12 cellular contexts compared by ENCODE assay signal in genomic region chr22:31039393-31039792, GRCh38. TPM values are rescaled to one million over a fixed set of nuclear protein-coding genes. Genes with fewer than 3 reads are reported as not detected.
DNase-seq lines count a peak whose midpoint lies in the region; ATAC-seq, FAIRE-seq and TF ChIP-seq lines count a peak whose summit lies in the region.
"Had no signal": no experiment of that assay in that cellular context is flagged by ENCODE, and none has a peak within 500 bp of the region (broad histone marks: within the 10 kb centered on the region; RNA-seq: fewer than 3 reads in every experiment).

No MANE protein-coding gene starts in this region.

- H3K36me3 Mint-ChIP-seq in natural killer cell treated with Interleukin-12 subunit alpha and Interleukin-12 subunit beta and Interleukin-15 and Interleukin-18, amount 100 ng/mL, for 72 hours, result no peaks in the 10 kb centered on the region

- TF ChIP-seq CTCF in AG04449 (IDR thresholded peaks at IDR 0.05; ENCODE audit: insufficient read depth, low read length, missing control alignments) (no peak), body of pancreas (IDR thresholded peaks at IDR 0.05) (no peak), left ventricle myocardium inferior (IDR thresholded peaks at IDR 0.05; ENCODE audit: borderline replicate concordance) (no peak), pancreas (IDR thresholded peaks at IDR 0.05) (no peak)

- no peak overlapping the region for H3K4me3 Mint-ChIP-seq in natural killer cell treated with Interleukin-12 subunit alpha and Interleukin-12 subunit beta and Interleukin-15 and Interleukin-18, amount 100 ng/mL, for 72 hours

- H3K9me3 ChIP-seq in body of pancreas, result no peaks in the 10 kb centered on the region
- H3K9me3 ChIP-seq in left ventricle myocardium inferior (replicated peaks), result peaks cover 5% of the 10 kb centered on the region
- no peaks in the 10 kb centered on the region for H3K9me3 ChIP-seq in pancreas

- no peaks in the 10 kb centered on the region for H3K36me3 ChIP-seq in body of pancreas (replicated peaks in 1 of 2; ENCODE audit: insufficient read depth in 1 of 2, low read depth in 2 of 2)
- no peaks in the 10 kb centered on the region for H3K36me3 ChIP-seq in left ventricle myocardium inferior
- H3K36me3 ChIP-seq in pancreas, result no peaks in the 10 kb centered on the region

- ATAC-seq in body of pancreas (peak; percentile 22), pancreas (peak in 2 of 4 donors; percentile 22 to 53), GM18873 (IDR thresholded peaks at IDR 0.05; ENCODE audit: low FRiP score, unreplicated experiment) (no peak)
- ATAC-seq in natural killer cell treated with Interleukin-12 subunit alpha and Interleukin-12 subunit beta and Interleukin-15 and Interleukin-18, amount 100 ng/mL, for 72 hours, result no peak
- ATAC-seq: K562 had no signal

- POLR2A ChIA-PET in AG04449 (lab: Yijun Ruan, JAX), result no interaction called here

- FAIRE-seq in pancreas (lab: Jason Lieb, UNC), result peak; percentile 70
- FAIRE-seq: K562 had no signal

- H3K27ac Mint-ChIP-seq in natural killer cell treated with Interleukin-12 subunit alpha and Interleukin-12 subunit beta and Interleukin-15 and Interleukin-18, amount 100 ng/mL, for 72 hours, result no peak overlapping the region

- H3K27me3 Mint-ChIP-seq in natural killer cell treated with Interleukin-12 subunit alpha and Interleukin-12 subunit beta and Interleukin-15 and Interleukin-18, amount 100 ng/mL, for 72 hours, result peaks cover 0 to 10% of the 10 kb centered on the region in 2 donors

- no peaks in the 10 kb centered on the region for H3K27me3 ChIP-seq in body of pancreas
- H3K27me3 ChIP-seq in left ventricle myocardium inferior (ENCODE audit: low read depth), result no peaks in the 10 kb centered on the region
- H3K27me3 ChIP-seq in pancreas, result no peaks in the 10 kb centered on the region

- no peak for TF ChIP-seq POLR2A in body of pancreas (IDR thresholded peaks at IDR 0.05)

- H3K4me1 ChIP-seq in body of pancreas (no peaks in the 10 kb centered on the region), left ventricle myocardium inferior (peaks cover 38% of the 10 kb centered on the region), pancreas (no peaks in the 10 kb centered on the region)

- no peaks in the 10 kb centered on the region for H3K9me3 Mint-ChIP-seq in natural killer cell treated with Interleukin-12 subunit alpha and Interleukin-12 subunit beta and Interleukin-15 and Interleukin-18, amount 100 ng/mL, for 72 hours

- CTCF ChIA-PET in AG04449 (lab: Yijun Ruan, JAX), result interaction anchor here (0.6 kb wide), 1 partner anchor 68 kb away, joined by 3 read pairs; the partner anchor contains the start of gene SELENOM

- peak overlapping the region in 1 of 4 donors; percentile 17 for H3K27ac ChIP-seq in body of pancreas
- H3K27ac ChIP-seq in left ventricle myocardium inferior (replicated peaks), result peak overlapping the region; percentile 80
- no peak overlapping the region for H3K27ac ChIP-seq in pancreas

- peak; percentile 23 for DNase-seq in AG04449 (ENCODE audit: low read depth, low spot score)
- DNase-seq in body of pancreas, result peak in 2 of 4 donors; percentile 14 to 22
- DNase-seq in left ventricle myocardium inferior, result peak; percentile 22
- no peak for DNase-seq in pancreas
- DNase-seq in stimulated activated naive CD4-positive, alpha-beta T cell (lab: John Stamatoyannopoulos, UW), result no peak
- DNase-seq in activated effector memory CD4-positive, alpha-beta T cell treated with Interleukin-2 at 50 U/mL for 16 hours, result no peak
- no peak for DNase-seq in natural killer cell treated with Interleukin-12 subunit alpha and Interleukin-12 subunit beta and Interleukin-15 and Interleukin-18, amount 100 ng/mL, for 72 hours (ENCODE audit: low spot score)
- DNase-seq: 8988T, DMS53, NCI-H2029 had no signal

- intact Hi-C loops in body of pancreas (cut with DNase I), result no loop called here
- intact Hi-C loops in left ventricle myocardium inferior (cut with micrococcal nuclease), result no loop called here
- intact Hi-C loops in pancreas (cut with DNase I), result no loop called here

- 57 to 58% methylated on average over 9 of the region's 9 CpGs for WGBS in body of pancreas, 2 donors
- 56 to 60% methylated on average over 9 of the region's 9 CpGs for WGBS in pancreas, 2 donors

- no peak overlapping the region for H3K4me3 ChIP-seq in AG04449 (ENCODE audit: low read depth, low read length)
- no peak overlapping the region for H3K4me3 ChIP-seq in body of pancreas
- H3K4me3 ChIP-seq in left ventricle myocardium inferior, result no peak overlapping the region
- H3K4me3 ChIP-seq in pancreas, result no peak overlapping the region
- H3K4me3 ChIP-seq: K562 had no signal

- H3K4me1 Mint-ChIP-seq in natural killer cell treated with Interleukin-12 subunit alpha and Interleukin-12 subunit beta and Interleukin-15 and Interleukin-18, amount 100 ng/mL, for 72 hours (ENCODE audit: low read depth in 2 of 2), result no peaks in the 10 kb centered on the region

RNA-seq across cellular contexts. Expression of gene SMTN, which starts 41.7 kb away (rescaled TPM):
- total RNA-seq in body of pancreas (10 to 100 TPM; 35.5 to 50.1 TPM), left ventricle myocardium inferior (245 TPM), pancreas (10 to 100 TPM; 25.5 to 51.2 (median 37.7) TPM)
- polyA plus RNA-seq in pancreas, result 10 to 100 TPM; 68.1 to 77.4 TPM
- 10 to 100 TPM; 17.2 to 19.9 TPM for total RNA-seq in natural killer cell treated with Interleukin-12 subunit alpha and Interleukin-12 subunit beta and Interleukin-15 and Interleukin-18, amount 100 ng/mL, for 72 hours

Comparison
In these comparisons a context has a peak if more than half of its experiments do, and no peak if none do; other contexts are left out.
1. DNase-seq: peak in AG04449 (single experiment) and left ventricle myocardium inferior (single experiment); none in pancreas (0 of 6), stimulated activated naive CD4-positive, alpha-beta T cell (0 of 6), activated effector memory CD4-positive, alpha-beta T cell treated with Interleukin-2 at 50 U/mL for 16 hours (single experiment) and natural killer cell treated with Interleukin-12 subunit alpha and Interleukin-12 subunit beta and Interleukin-15 and Interleukin-18, amount 100 ng/mL, for 72 hours (single experiment).